14 cellular contexts compared by ENCODE assay signal in the genomic region with DNA sequence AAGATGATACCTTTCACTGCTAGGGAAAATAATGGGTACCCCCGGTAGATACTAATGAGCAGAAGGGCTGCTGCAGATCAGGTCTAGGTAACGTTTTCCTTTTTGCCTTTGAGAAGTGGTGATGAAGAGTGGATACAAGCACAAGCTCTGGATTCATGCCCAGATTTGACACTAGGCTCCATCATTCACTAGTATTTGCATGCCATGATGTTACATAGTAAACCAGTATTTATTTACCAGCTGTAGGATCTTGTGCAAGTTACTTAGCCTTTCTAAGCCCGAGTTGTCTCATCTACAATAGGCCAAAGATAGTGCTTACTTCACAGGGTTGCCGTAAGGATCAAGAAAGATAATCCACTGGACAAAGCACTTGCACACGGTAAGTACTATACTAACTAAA. TPM values are rescaled to one million over a fixed set of nuclear protein-coding genes. Genes with fewer than 3 reads are reported as not detected.
DNase-seq lines count a peak whose midpoint lies in the region; ATAC-seq and TF ChIP-seq lines count a peak whose summit lies in the region.
"Had no signal": no experiment of that assay in that cellular context is flagged by ENCODE, and none has a peak within 500 bp of the region (broad histone marks: within the 10 kb centered on the region; RNA-seq: fewer than 3 reads in every experiment).

No MANE protein-coding gene starts in this region.

- peaks cover 11% of the 10 kb centered on the region for H3K36me3 ChIP-seq in mammary epithelial cell (ENCODE audit: insufficient read depth, low read length)
- H3K36me3 ChIP-seq in CD4-positive, alpha-beta memory T cell (ENCODE audit: insufficient read depth, low read length): no peaks in the 10 kb centered on the region
- no peaks in the 10 kb centered on the region for H3K36me3 ChIP-seq in body of pancreas (replicated peaks in 1 of 2; ENCODE audit: insufficient read depth in 1 of 2, low read depth in 2 of 2)

- TF ChIP-seq POLR2A in body of pancreas (IDR thresholded peaks at IDR 0.05): no peak

- no peaks in the 10 kb centered on the region for H3K27me3 ChIP-seq in mammary epithelial cell (ENCODE audit: insufficient read depth, low read length)
- H3K27me3 ChIP-seq in CD4-positive, alpha-beta memory T cell (ENCODE audit: insufficient read depth, low read length): no peaks in the 10 kb centered on the region
- H3K27me3 ChIP-seq in body of pancreas: no peaks in the 10 kb centered on the region

- H2AFZ ChIP-seq in mammary epithelial cell (ENCODE audit: low read depth, low read length): no peak overlapping the region

- TF ChIP-seq CTCF in HFFc6 (IDR thresholded peaks at IDR 0.05) (no peak), mammary epithelial cell (conservative IDR thresholded peaks at IDR 0.05 in 1 of 2, IDR thresholded peaks at IDR 0.05 in 1 of 2; ENCODE audit: extremely low read depth in 1 of 2, insufficient read depth in 1 of 2, low read depth in 1 of 2, low read length in 2 of 2) (no peak), osteocyte (IDR thresholded peaks at IDR 0.05) (no peak), body of pancreas (IDR thresholded peaks at IDR 0.05) (no peak)

- no TSS peak for BruUV-seq in mammary epithelial cell (replicated peaks; lab: Mats Ljungman, UMichigan)

- H3K9me3 Mint-ChIP-seq in HFFc6 (no peaks in the 10 kb centered on the region), osteocyte (ENCODE audit: unreplicated experiment) (no peaks in the 10 kb centered on the region)
- H3K9me3 Mint-ChIP-seq in CD4-positive, alpha-beta memory T cell: peaks cover 0 to under 1% (median 0%) of the 10 kb centered on the region in 8 donors
- H3K9me3 Mint-ChIP-seq in activated naive CD8-positive, alpha-beta T cell treated with anti-CD3 and anti-CD28 coated beads, Interleukin-2, amount 50 U/mL, for 24 hours: no peaks in the 10 kb centered on the region
- H3K9me3 Mint-ChIP-seq: stimulated activated naive CD8-positive, alpha-beta T cell treated with anti-CD3 and anti-CD28 coated beads, Interleukin-15, amount 100 ng/mL, for 72 hours had no signal

- H3K4me3 Mint-ChIP-seq in HFFc6 (no peak overlapping the region), osteocyte (ENCODE audit: unreplicated experiment) (no peak overlapping the region)
- H3K4me3 Mint-ChIP-seq in CD4-positive, alpha-beta memory T cell: no peak overlapping the region
- H3K4me3 Mint-ChIP-seq in activated naive CD8-positive, alpha-beta T cell treated with anti-CD3 and anti-CD28 coated beads, Interleukin-2, amount 50 U/mL, for 24 hours: no peak overlapping the region
- H3K4me3 Mint-ChIP-seq: CD14-positive monocyte; stimulated activated naive CD8-positive, alpha-beta T cell treated with anti-CD3 and anti-CD28 coated beads, Interleukin-15, amount 100 ng/mL, for 72 hours had no signal

- peaks cover 94% of the 10 kb centered on the region for H3K79me2 ChIP-seq in mammary epithelial cell (ENCODE audit: insufficient read depth, low read length)

- DNase-seq in HFFc6 (no peak), NCI-H2107 (lab: John Stamatoyannopoulos, UW) (peak; percentile 18), mammary epithelial cell (peak; percentile 36), osteocyte (ENCODE audit: extremely low spot score, unreplicated experiment) (no peak), body of pancreas (no peak)
- no peak for DNase-seq in CD4-positive, alpha-beta memory T cell
- no peak for DNase-seq in activated naive CD8-positive, alpha-beta T cell treated with anti-CD3 and anti-CD28 coated beads, Interleukin-2, amount 50 U/mL, for 24 hours
- DNase-seq: activated CD4-positive, CD25-positive, alpha-beta regulatory T cell treated with anti-CD3 and anti-CD28 coated beads, Interleukin-2, amount 50 U/mL, for 72 hours; activated T-cell treated with anti-CD3 and anti-CD28 coated beads for 4 hours; KG1; stimulated activated naive CD8-positive, alpha-beta T cell treated with anti-CD3 and anti-CD28 coated beads, Interleukin-15, amount 100 ng/mL, for 72 hours had no signal

- no peak overlapping the region for H3K4me3 ChIP-seq in mammary epithelial cell (replicated peaks in 1 of 3; ENCODE audit: insufficient read depth in 1 of 3, low read depth in 2 of 3, low read length in 3 of 3)
- no peak overlapping the region for H3K4me3 ChIP-seq in CD4-positive, alpha-beta memory T cell (ENCODE audit: low read length in 2 of 2)
- no peak overlapping the region for H3K4me3 ChIP-seq in body of pancreas
- H3K4me3 ChIP-seq: smooth muscle cell had no signal

- H3K27ac Mint-ChIP-seq in HFFc6 (peak overlapping the region; percentile 27; the same call in 1 of the 2 replicates), osteocyte (ENCODE audit: unreplicated experiment) (peak overlapping the region; percentile 4)
- no peak overlapping the region for H3K27ac Mint-ChIP-seq in CD4-positive, alpha-beta memory T cell
- H3K27ac Mint-ChIP-seq in activated naive CD8-positive, alpha-beta T cell treated with anti-CD3 and anti-CD28 coated beads, Interleukin-2, amount 50 U/mL, for 24 hours: no peak overlapping the region
- H3K27ac Mint-ChIP-seq: CD14-positive monocyte; stimulated activated naive CD8-positive, alpha-beta T cell treated with anti-CD3 and anti-CD28 coated beads, Interleukin-15, amount 100 ng/mL, for 72 hours had no signal

- H4K20me1 ChIP-seq in mammary epithelial cell (ENCODE audit: insufficient read depth, low read length): peaks cover 22% of the 10 kb centered on the region

- H3K27me3 Mint-ChIP-seq in HFFc6 (ENCODE audit: insufficient read depth) (no peaks in the 10 kb centered on the region), osteocyte (ENCODE audit: unreplicated experiment) (no peaks in the 10 kb centered on the region)
- H3K27me3 Mint-ChIP-seq in CD4-positive, alpha-beta memory T cell: peaks cover 5 to 6% of the 10 kb centered on the region in 2 donors
- H3K27me3 Mint-ChIP-seq in activated naive CD8-positive, alpha-beta T cell treated with anti-CD3 and anti-CD28 coated beads, Interleukin-2, amount 50 U/mL, for 24 hours: peaks cover 5% of the 10 kb centered on the region

- in situ Hi-C loops in mammary epithelial cell (cut with MboI; ENCODE audit: low sequenced_read_pairs in 2 of 2): no loop called here

- H3K4me1 Mint-ChIP-seq in HFFc6 (ENCODE audit: low read depth) (peaks cover 54% of the 10 kb centered on the region), osteocyte (ENCODE audit: unreplicated experiment) (peaks cover 50% of the 10 kb centered on the region)
- H3K4me1 Mint-ChIP-seq in CD4-positive, alpha-beta memory T cell: no peaks in the 10 kb centered on the region
- H3K4me1 Mint-ChIP-seq in activated naive CD8-positive, alpha-beta T cell treated with anti-CD3 and anti-CD28 coated beads, Interleukin-2, amount 50 U/mL, for 24 hours: no peaks in the 10 kb centered on the region
- H3K4me1 Mint-ChIP-seq: CD14-positive monocyte; stimulated activated naive CD8-positive, alpha-beta T cell treated with anti-CD3 and anti-CD28 coated beads, Interleukin-15, amount 100 ng/mL, for 72 hours had no signal

- dilution Hi-C loops in mammary epithelial cell (cut with HindIII; ENCODE audit: low sequenced_read_pairs): no loop called here

- H3K9me3 ChIP-seq in mammary epithelial cell (replicated peaks; ENCODE audit: insufficient read depth, low read length): no peaks in the 10 kb centered on the region
- H3K9me3 ChIP-seq in CD4-positive, alpha-beta memory T cell (ENCODE audit: control insufficient read depth in 1 of 2, low read length in 2 of 2): no peaks in the 10 kb centered on the region
- no peaks in the 10 kb centered on the region for H3K9me3 ChIP-seq in body of pancreas

- POLR2A ChIA-PET in CD4-positive, alpha-beta memory T cell (lab: Charles Lee; ENCODE audit: partially characterized antibody): no interaction called here

- 62% methylated on average over 5 of the region's 5 CpGs for WGBS in mammary epithelial cell (ENCODE audit: low coverage, missing lambda C conversion rate)
- 69 to 70% methylated on average over 5 of the region's 5 CpGs for WGBS in body of pancreas, 2 donors

- H3K27ac ChIP-seq in mammary epithelial cell (ENCODE audit: insufficient read depth, low read depth, low read length): no peak overlapping the region
- no peak overlapping the region for H3K27ac ChIP-seq in CD4-positive, alpha-beta memory T cell (ENCODE audit: low read depth, low read length)
- no peak overlapping the region for H3K27ac ChIP-seq in body of pancreas

- intact Hi-C loops in mammary epithelial cell (cut with micrococcal nuclease): no loop called here
- intact Hi-C loops in CD4-positive, alpha-beta memory T cell (cut with micrococcal nuclease): no loop called here
- intact Hi-C loops in body of pancreas (cut with DNase I): no loop called here

- H3K36me3 Mint-ChIP-seq in HFFc6 (ENCODE audit: low read depth): peaks cover 18% of the 10 kb centered on the region
- peaks cover 15% of the 10 kb centered on the region for H3K36me3 Mint-ChIP-seq in osteocyte (ENCODE audit: unreplicated experiment)
- no peaks in the 10 kb centered on the region for H3K36me3 Mint-ChIP-seq in CD4-positive, alpha-beta memory T cell
- H3K36me3 Mint-ChIP-seq in activated naive CD8-positive, alpha-beta T cell treated with anti-CD3 and anti-CD28 coated beads, Interleukin-2, amount 50 U/mL, for 24 hours (ENCODE audit: low read depth): no peaks in the 10 kb centered on the region
- H3K36me3 Mint-ChIP-seq: CD14-positive monocyte had no signal

- CTCF ChIA-PET in mammary epithelial cell (lab: Charles Lee; ENCODE audit: low non-redundant PET): no interaction called here
- CTCF ChIA-PET in CD4-positive, alpha-beta memory T cell (lab: Charles Lee; ENCODE audit: partially characterized antibody): no interaction called here

- peaks cover 24% of the 10 kb centered on the region for H3K4me1 ChIP-seq in mammary epithelial cell (ENCODE audit: insufficient read depth, low read length)
- H3K4me1 ChIP-seq in CD4-positive, alpha-beta memory T cell (ENCODE audit: insufficient read depth, low read length): no peaks in the 10 kb centered on the region
- peaks cover 5% of the 10 kb centered on the region for H3K4me1 ChIP-seq in body of pancreas

- ATAC-seq in HG02885 (IDR thresholded peaks at IDR 0.05; ENCODE audit: poor library complexity, unreplicated experiment): no peak
- no peak for ATAC-seq in activated naive CD8-positive, alpha-beta T cell treated with anti-CD3 and anti-CD28 coated beads, Interleukin-2, amount 50 U/mL, for 24 hours
- no peak for ATAC-seq in body of pancreas
- ATAC-seq: stimulated activated naive CD8-positive, alpha-beta T cell treated with anti-CD3 and anti-CD28 coated beads, Interleukin-15, amount 100 ng/mL, for 72 hours had no signal

- H3K9ac ChIP-seq in mammary epithelial cell (ENCODE audit: insufficient read depth, low read length): no peak overlapping the region

- no peak overlapping the region for H3K4me2 ChIP-seq in mammary epithelial cell (ENCODE audit: insufficient read depth, low read depth, low read length)
- H3K4me2 ChIP-seq: smooth muscle cell had no signal

RNA-seq across cellular contexts. Expression of gene PTPN14, which starts 14.2 kb away (rescaled TPM):
- 100 to 1,000 TPM in 4 of 6 experiments, 10 to 100 TPM in 2; 93.6 to 140 (median 106) TPM for total RNA-seq in HFFc6 (2021; fragmentation: NEBNext Ultra II Directional; extraction: Animal tissue kit (Norgen Biotek cat#: 25700))
- total RNA-seq in mammary epithelial cell (100 to 1,000 TPM; 152 to 157 TPM), osteocyte (140 and 142 TPM in 2 replicates), body of pancreas (10 to 100 TPM; 10.5 to 18.7 TPM)
- 52.9 TPM for polyA plus RNA-seq in mammary epithelial cell
- polyA minus RNA-seq in mammary epithelial cell: 116 TPM
- total RNA-seq in CD4-positive, alpha-beta memory T cell: under 1 TPM; 0.20 to 0.28 TPM
- polyA plus RNA-seq in CD4-positive, alpha-beta memory T cell: under 1 TPM in 1 of 2 donors, not detected in 1; 0.03 TPM

Comparison
In these comparisons a context has a peak if more than half of its experiments do, and no peak if none do; other contexts are left out.
1. DNase-seq: peak in NCI-H2107 (single experiment) and mammary epithelial cell (single experiment); none in HFFc6 (single experiment), osteocyte (single experiment), CD4-positive, alpha-beta memory T cell (0 of 5), activated naive CD8-positive, alpha-beta T cell treated with anti-CD3 and anti-CD28 coated beads, Interleukin-2, amount 50 U/mL, for 24 hours (single experiment) and body of pancreas (0 of 4).
2. H3K27ac Mint-ChIP-seq: peak in HFFc6 (single experiment) and osteocyte (single experiment); none in CD4-positive, alpha-beta memory T cell (0 of 7) and activated naive CD8-positive, alpha-beta T cell treated with anti-CD3 and anti-CD28 coated beads, Interleukin-2, amount 50 U/mL, for 24 hours (single experiment).
3. RNA of gene PTPN14, which starts 14.2 kb away (total RNA-seq): 152 to 157 TPM in mammary epithelial cell, 140 to 142 TPM in osteocyte, 93.6 to 140 TPM in HFFc6 and 10.5 to 18.7 TPM in body of pancreas; 0.20 to 0.28 TPM in CD4-positive, alpha-beta memory T cell; every median in the first group is over 4 times any median in the second.